8 cellular contexts compared by ENCODE assay signal in genomic region chr10:12350925-12351324, GRCh38. TPM values are rescaled to one million over a fixed set of nuclear protein-coding genes. Genes with fewer than 3 reads are reported as not detected.
DNase-seq lines count a peak whose midpoint lies in the region; ATAC-seq and TF ChIP-seq lines count a peak whose summit lies in the region.

No MANE protein-coding gene starts in this region.

- DNase-seq in COLO668 (lab: John Stamatoyannopoulos, UW; ENCODE audit: unreplicated experiment) (peak; percentile 17), epithelial cell of proximal tubule (ENCODE audit: low read depth) (no peak)
- no peak for DNase-seq in effector CD8-positive, alpha-beta T cell (lab: John Stamatoyannopoulos, UW)

- H3K36me3 ChIP-seq in OCI-LY3 (replicated peaks; ENCODE audit: low read depth, low read length) (peaks cover 16% of the 10 kb centered on the region), parathyroid adenoma (ENCODE audit: control insufficient read depth, insufficient read depth, low read length) (no peaks in the 10 kb centered on the region)

- H3K9ac ChIP-seq in OCI-LY3 (ENCODE audit: low read length) = peak overlapping the region; percentile 96
- no peak overlapping the region for H3K9ac ChIP-seq in parathyroid adenoma

- peak overlapping the region; percentile 94 for H3K4me2 ChIP-seq in OCI-LY3 (ENCODE audit: low read length)
- H3K4me2 ChIP-seq in parathyroid adenoma (ENCODE audit: low read length) = peak overlapping the region; percentile 99

- H2AFZ ChIP-seq in OCI-LY3 (ENCODE audit: low read depth, low read length) (no peak overlapping the region), parathyroid adenoma (peak overlapping the region; percentile 76)

- H3K27me3 ChIP-seq in OCI-LY3 (ENCODE audit: low read depth, low read length) (no peaks in the 10 kb centered on the region), parathyroid adenoma (ENCODE audit: control insufficient read depth, insufficient read depth, low read length) (no peaks in the 10 kb centered on the region)

- peak overlapping the region; percentile 98; the same call in 1 of the 2 replicates for H3K27ac ChIP-seq in OCI-LY3 (ENCODE audit: low read length)
- no peak overlapping the region for H3K27ac ChIP-seq in parathyroid adenoma

- no peaks in the 10 kb centered on the region for H3K9me3 ChIP-seq in OCI-LY3 (ENCODE audit: insufficient read depth, low read length)
- H3K9me3 ChIP-seq in parathyroid adenoma (ENCODE audit: control insufficient read depth, low read length) = no peaks in the 10 kb centered on the region

- no peak for ATAC-seq in GM21390 (IDR thresholded peaks at IDR 0.05; ENCODE audit: unreplicated experiment)
- no peak for ATAC-seq in GM21786 (IDR thresholded peaks at IDR 0.05; ENCODE audit: unreplicated experiment)
- ATAC-seq in HG03342 (IDR thresholded peaks at IDR 0.05; ENCODE audit: unreplicated experiment) = no peak

- H3K4me1 ChIP-seq in OCI-LY3 (ENCODE audit: low read length) (peaks cover 46% of the 10 kb centered on the region), parathyroid adenoma (peaks cover 3% of the 10 kb centered on the region)

- peaks cover 63% of the 10 kb centered on the region for H3K79me2 ChIP-seq in OCI-LY3 (ENCODE audit: low read length)
- H3K79me2 ChIP-seq in parathyroid adenoma = no peaks in the 10 kb centered on the region

- H3K4me3 ChIP-seq in OCI-LY3 (ENCODE audit: low read length) (peak overlapping the region; percentile 96), epithelial cell of proximal tubule (ENCODE audit: low read depth, low read length) (peak overlapping the region; percentile 57), parathyroid adenoma (ENCODE audit: low read depth, low read length) (peak overlapping the region; percentile 68)

- TF ChIP-seq CTCF in OCI-LY3 (IDR thresholded peaks at IDR 0.05; ENCODE audit: low read depth, low read length) (no peak), epithelial cell of proximal tubule (conservative IDR thresholded peaks at IDR 0.05; ENCODE audit: low read depth, low read length) (no peak), parathyroid adenoma (IDR thresholded peaks at IDR 0.05) (no peak)

- peaks cover 44% of the 10 kb centered on the region for H4K20me1 ChIP-seq in OCI-LY3 (ENCODE audit: insufficient read depth, low read length)

RNA-seq across cellular contexts. Expression of gene CAMK1D, which starts 1.6 kb away (rescaled TPM):
- total RNA-seq in epithelial cell of proximal tubule = 1.0 and 1.6 TPM in 2 replicates
